In the genomic region with DNA sequence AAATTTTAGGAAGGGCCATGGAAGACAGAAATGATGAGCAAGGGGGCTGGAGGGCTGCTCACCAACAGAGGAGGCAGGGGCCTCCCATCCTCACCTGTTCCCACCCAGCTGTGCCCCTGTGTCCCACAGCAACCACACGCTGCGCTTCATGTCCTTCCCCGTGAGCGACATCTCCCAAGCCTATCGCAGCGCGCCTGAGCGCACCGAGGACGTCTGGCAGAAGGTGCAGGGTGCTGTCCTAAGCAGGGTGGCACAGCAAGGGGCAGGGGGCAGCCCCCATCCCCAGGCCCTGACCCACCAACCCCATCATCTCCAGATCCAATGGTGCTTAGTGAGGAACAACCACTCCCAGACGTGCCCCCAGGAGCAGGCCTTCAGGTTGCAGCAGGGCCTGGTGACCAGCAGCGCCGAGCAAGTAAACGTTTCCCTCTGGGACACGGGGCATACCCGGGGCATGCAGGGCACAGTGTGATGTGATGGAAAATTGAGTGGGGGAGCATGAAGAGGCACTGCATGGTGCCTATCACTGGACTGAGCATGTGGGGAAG, we compare ENCODE assay signal across 2 cellular contexts.
TF ChIP-seq lines count a peak whose summit lies in the region.

No MANE protein-coding gene starts in this region.

TF ChIP-seq in SK-N-SH, 30 proteins besides CTCF, POLR2A, EP300 and RAD21 (continued from another document):
- TF ChIP-seq NRF1 (IDR thresholded peaks at IDR 0.05; ENCODE audit: low read depth, low read length): no peak
- TF ChIP-seq RCOR1 (IDR thresholded peaks at IDR 0.05; ENCODE audit: low read length): no peak
- TF ChIP-seq, protein P1, sequence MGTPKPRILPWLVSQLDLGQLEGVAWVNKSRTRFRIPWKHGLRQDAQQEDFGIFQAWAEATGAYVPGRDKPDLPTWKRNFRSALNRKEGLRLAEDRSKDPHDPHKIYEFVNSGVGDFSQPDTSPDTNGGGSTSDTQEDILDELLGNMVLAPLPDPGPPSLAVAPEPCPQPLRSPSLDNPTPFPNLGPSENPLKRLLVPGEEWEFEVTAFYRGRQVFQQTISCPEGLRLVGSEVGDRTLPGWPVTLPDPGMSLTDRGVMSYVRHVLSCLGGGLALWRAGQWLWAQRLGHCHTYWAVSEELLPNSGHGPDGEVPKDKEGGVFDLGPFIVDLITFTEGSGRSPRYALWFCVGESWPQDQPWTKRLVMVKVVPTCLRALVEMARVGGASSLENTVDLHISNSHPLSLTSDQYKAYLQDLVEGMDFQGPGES (IDR thresholded peaks at IDR 0.05; ENCODE audit: low read depth, low read length): no peak
- TF ChIP-seq TAF1 (IDR thresholded peaks at IDR 0.05; ENCODE audit: borderline replicate concordance, low read depth, low read length): no peak
- no peak for TF ChIP-seq FOSL2 (IDR thresholded peaks at IDR 0.05; ENCODE audit: borderline replicate concordance, low read depth)
- TF ChIP-seq JUND (IDR thresholded peaks at IDR 0.05): no peak
- TF ChIP-seq TEAD4 (IDR thresholded peaks at IDR 0.05; ENCODE audit: borderline replicate concordance, insufficient read depth): no peak
- no peak for TF ChIP-seq YY1 (IDR thresholded peaks at IDR 0.05; ENCODE audit: low read depth)
- no peak for TF ChIP-seq SIN3A (IDR thresholded peaks at IDR 0.05; ENCODE audit: borderline replicate concordance, low read depth, low read length)
- TF ChIP-seq GABPA (IDR thresholded peaks at IDR 0.05; ENCODE audit: low read depth): no peak
- no peak for TF ChIP-seq FOXM1 (IDR thresholded peaks at IDR 0.05; ENCODE audit: low read depth)
- TF ChIP-seq, protein P2, sequence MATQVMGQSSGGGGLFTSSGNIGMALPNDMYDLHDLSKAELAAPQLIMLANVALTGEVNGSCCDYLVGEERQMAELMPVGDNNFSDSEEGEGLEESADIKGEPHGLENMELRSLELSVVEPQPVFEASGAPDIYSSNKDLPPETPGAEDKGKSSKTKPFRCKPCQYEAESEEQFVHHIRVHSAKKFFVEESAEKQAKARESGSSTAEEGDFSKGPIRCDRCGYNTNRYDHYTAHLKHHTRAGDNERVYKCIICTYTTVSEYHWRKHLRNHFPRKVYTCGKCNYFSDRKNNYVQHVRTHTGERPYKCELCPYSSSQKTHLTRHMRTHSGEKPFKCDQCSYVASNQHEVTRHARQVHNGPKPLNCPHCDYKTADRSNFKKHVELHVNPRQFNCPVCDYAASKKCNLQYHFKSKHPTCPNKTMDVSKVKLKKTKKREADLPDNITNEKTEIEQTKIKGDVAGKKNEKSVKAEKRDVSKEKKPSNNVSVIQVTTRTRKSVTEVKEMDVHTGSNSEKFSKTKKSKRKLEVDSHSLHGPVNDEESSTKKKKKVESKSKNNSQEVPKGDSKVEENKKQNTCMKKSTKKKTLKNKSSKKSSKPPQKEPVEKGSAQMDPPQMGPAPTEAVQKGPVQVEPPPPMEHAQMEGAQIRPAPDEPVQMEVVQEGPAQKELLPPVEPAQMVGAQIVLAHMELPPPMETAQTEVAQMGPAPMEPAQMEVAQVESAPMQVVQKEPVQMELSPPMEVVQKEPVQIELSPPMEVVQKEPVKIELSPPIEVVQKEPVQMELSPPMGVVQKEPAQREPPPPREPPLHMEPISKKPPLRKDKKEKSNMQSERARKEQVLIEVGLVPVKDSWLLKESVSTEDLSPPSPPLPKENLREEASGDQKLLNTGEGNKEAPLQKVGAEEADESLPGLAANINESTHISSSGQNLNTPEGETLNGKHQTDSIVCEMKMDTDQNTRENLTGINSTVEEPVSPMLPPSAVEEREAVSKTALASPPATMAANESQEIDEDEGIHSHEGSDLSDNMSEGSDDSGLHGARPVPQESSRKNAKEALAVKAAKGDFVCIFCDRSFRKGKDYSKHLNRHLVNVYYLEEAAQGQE (IDR thresholded peaks at IDR 0.05; ENCODE audit: low read depth, low read length): no peak
- no peak for TF ChIP-seq MXI1 (IDR thresholded peaks at IDR 0.05; ENCODE audit: low read depth, low read length)
- TF ChIP-seq RXRA (IDR thresholded peaks at IDR 0.05; ENCODE audit: borderline replicate concordance, low read depth): no peak

TF ChIP-seq in SK-N-SH treated with all-trans-retinoic acid at 6 μM for 48 hours, 23 proteins besides CTCF, POLR2A, EP300 and RAD21 (continued from another document):
- TF ChIP-seq, protein P3, sequence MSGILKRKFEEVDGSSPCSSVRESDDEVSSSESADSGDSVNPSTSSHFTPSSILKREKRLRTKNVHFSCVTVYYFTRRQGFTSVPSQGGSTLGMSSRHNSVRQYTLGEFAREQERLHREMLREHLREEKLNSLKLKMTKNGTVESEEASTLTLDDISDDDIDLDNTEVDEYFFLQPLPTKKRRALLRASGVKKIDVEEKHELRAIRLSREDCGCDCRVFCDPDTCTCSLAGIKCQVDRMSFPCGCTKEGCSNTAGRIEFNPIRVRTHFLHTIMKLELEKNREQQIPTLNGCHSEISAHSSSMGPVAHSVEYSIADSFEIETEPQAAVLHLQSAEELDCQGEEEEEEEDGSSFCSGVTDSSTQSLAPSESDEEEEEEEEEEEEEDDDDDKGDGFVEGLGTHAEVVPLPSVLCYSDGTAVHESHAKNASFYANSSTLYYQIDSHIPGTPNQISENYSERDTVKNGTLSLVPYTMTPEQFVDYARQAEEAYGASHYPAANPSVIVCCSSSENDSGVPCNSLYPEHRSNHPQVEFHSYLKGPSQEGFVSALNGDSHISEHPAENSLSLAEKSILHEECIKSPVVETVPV (CRISPR knock-in tag; IDR thresholded peaks at IDR 0.05): no peak
- TF ChIP-seq ARNTL (CRISPR knock-in tag; IDR thresholded peaks at IDR 0.05; ENCODE audit: borderline replicate concordance, low read depth) (no peak), GLIS3 (CRISPR knock-in tag; IDR thresholded peaks at IDR 0.05) (no peak), ZNF565 (CRISPR knock-in tag; conservative IDR thresholded peaks at IDR 0.05; ENCODE audit: low read depth) (no peak), OSR1 (CRISPR knock-in tag; IDR thresholded peaks at IDR 0.05) (no peak), ZC3H10 (CRISPR knock-in tag; IDR thresholded peaks at IDR 0.05) (no peak), CSDC2 (CRISPR knock-in tag; IDR thresholded peaks at IDR 0.05) (no peak), ZFP30 (CRISPR knock-in tag; IDR thresholded peaks at IDR 0.05) (no peak), ZNF8 (CRISPR knock-in tag; IDR thresholded peaks at IDR 0.05) (no peak)
- TF ChIP-seq, protein P4, sequence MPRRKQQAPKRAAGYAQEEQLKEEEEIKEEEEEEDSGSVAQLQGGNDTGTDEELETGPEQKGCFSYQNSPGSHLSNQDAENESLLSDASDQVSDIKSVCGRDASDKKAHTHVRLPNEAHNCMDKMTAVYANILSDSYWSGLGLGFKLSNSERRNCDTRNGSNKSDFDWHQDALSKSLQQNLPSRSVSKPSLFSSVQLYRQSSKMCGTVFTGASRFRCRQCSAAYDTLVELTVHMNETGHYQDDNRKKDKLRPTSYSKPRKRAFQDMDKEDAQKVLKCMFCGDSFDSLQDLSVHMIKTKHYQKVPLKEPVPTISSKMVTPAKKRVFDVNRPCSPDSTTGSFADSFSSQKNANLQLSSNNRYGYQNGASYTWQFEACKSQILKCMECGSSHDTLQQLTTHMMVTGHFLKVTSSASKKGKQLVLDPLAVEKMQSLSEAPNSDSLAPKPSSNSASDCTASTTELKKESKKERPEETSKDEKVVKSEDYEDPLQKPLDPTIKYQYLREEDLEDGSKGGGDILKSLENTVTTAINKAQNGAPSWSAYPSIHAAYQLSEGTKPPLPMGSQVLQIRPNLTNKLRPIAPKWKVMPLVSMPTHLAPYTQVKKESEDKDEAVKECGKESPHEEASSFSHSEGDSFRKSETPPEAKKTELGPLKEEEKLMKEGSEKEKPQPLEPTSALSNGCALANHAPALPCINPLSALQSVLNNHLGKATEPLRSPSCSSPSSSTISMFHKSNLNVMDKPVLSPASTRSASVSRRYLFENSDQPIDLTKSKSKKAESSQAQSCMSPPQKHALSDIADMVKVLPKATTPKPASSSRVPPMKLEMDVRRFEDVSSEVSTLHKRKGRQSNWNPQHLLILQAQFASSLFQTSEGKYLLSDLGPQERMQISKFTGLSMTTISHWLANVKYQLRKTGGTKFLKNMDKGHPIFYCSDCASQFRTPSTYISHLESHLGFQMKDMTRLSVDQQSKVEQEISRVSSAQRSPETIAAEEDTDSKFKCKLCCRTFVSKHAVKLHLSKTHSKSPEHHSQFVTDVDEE (CRISPR knock-in tag; IDR thresholded peaks at IDR 0.05): no peak
- TF ChIP-seq, protein P5, sequence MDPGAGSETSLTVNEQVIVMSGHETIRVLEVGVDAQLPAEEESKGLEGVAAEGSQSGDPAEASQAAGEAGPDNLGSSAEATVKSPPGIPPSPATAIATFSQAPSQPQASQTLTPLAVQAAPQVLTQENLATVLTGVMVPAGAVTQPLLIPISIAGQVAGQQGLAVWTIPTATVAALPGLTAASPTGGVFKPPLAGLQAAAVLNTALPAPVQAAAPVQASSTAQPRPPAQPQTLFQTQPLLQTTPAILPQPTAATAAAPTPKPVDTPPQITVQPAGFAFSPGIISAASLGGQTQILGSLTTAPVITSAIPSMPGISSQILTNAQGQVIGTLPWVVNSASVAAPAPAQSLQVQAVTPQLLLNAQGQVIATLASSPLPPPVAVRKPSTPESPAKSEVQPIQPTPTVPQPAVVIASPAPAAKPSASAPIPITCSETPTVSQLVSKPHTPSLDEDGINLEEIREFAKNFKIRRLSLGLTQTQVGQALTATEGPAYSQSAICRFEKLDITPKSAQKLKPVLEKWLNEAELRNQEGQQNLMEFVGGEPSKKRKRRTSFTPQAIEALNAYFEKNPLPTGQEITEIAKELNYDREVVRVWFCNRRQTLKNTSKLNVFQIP (CRISPR knock-in tag; IDR thresholded peaks at IDR 0.05; ENCODE audit: borderline replicate concordance, low read depth): no peak
